ENCODE assay signal across 14 cellular contexts in genomic region chr20:8740265-8740664, GRCh38.
DNase-seq lines count a peak whose midpoint lies in the region; ATAC-seq lines count a peak whose summit lies in the region.
"Had no signal": no experiment of that assay in that cellular context is flagged by ENCODE, and none has a peak within 500 bp of the region (broad histone marks: within the 10 kb centered on the region; RNA-seq: fewer than 3 reads in every experiment).

No MANE protein-coding gene starts in this region.

- no peak for DNase-seq in NOMO-1 treated with DMSO at 0.1 percent for 48 hours (lab: John Stamatoyannopoulos, UW; ENCODE audit: unreplicated experiment)
- no peak for DNase-seq in MV-4-11 (lab: John Stamatoyannopoulos, UW)
- DNase-seq in central memory CD4-positive, alpha-beta T cell = no peak
- DNase-seq: activated B cell treated with CpG ODN at 0.5 μM for 24 hours; amniotic stem cell; DMS53; NCI-H1930; NK-92 treated with Interleukin-12 subunit alpha and Interleukin-12 subunit beta, amount 100 ng/mL, for 24 hours had no signal

- ATAC-seq in GM18858 (IDR thresholded peaks at IDR 0.05; ENCODE audit: unreplicated experiment) = peak; percentile 95
- ATAC-seq in GM21367 (IDR thresholded peaks at IDR 0.05; ENCODE audit: unreplicated experiment) = peak; percentile 73
- ATAC-seq in HG02970 (IDR thresholded peaks at IDR 0.05; ENCODE audit: low FRiP score, unreplicated experiment) = peak; percentile 67
- peak; percentile 86 for ATAC-seq in HG03558 (IDR thresholded peaks at IDR 0.05; ENCODE audit: extremely low read depth, unreplicated experiment)
- ATAC-seq in GM19023 (IDR thresholded peaks at IDR 0.05; ENCODE audit: unreplicated experiment) = no peak
- ATAC-seq: K562 had no signal
